Comparison of ENCODE assay signal across 8 cellular contexts in genomic region chr16:4957420-4957719, GRCh38. TPM values are rescaled to one million over a fixed set of nuclear protein-coding genes. Genes with fewer than 3 reads are reported as not detected.
DNase-seq lines count a peak whose midpoint lies in the region; ATAC-seq, FAIRE-seq and TF ChIP-seq lines count a peak whose summit lies in the region.

No MANE protein-coding gene starts in this region.

- DNase-seq in right atrium auricular region (ENCODE audit: low spot score) (no peak), left ventricle myocardium superior (no peak), cardiac fibroblast (ENCODE audit: low read depth in 2 of 2) (no peak), mesothelial cell of epicardium (ENCODE audit: low spot score in 2 of 2, unreplicated experiment in 2 of 2) (no peak), vagina (ENCODE audit: extremely low spot score in 2 of 2) (no peak), HuH-7.5 (ENCODE audit: low spot score) (no peak), H54 (ENCODE audit: insufficient read length, low spot score) (no peak), NK-92 (lab: John Stamatoyannopoulos, UW; ENCODE audit: unreplicated experiment) (no peak)

- TF ChIP-seq POLR2A in vagina (IDR thresholded peaks at IDR 0.05) (no peak), H54 (IDR thresholded peaks at IDR 0.05; ENCODE audit: low read depth, low read length) (no peak)

- peak overlapping the region; percentile 84 for H3K27ac Mint-ChIP-seq in mesothelial cell of epicardium

- no peaks in the 10 kb centered on the region for H3K36me3 ChIP-seq in right atrium auricular region
- no peaks in the 10 kb centered on the region for H3K36me3 ChIP-seq in vagina

- H3K27ac ChIP-seq in right atrium auricular region (peak overlapping the region in 1 of 2 donors; percentile 4), vagina (peak overlapping the region; percentile 73)

- FAIRE-seq in H54 (lab: Jason Lieb, UNC), result no peak

- peak overlapping the region; percentile 71 for H3K4me3 Mint-ChIP-seq in mesothelial cell of epicardium

- no peaks in the 10 kb centered on the region for H3K9me3 Mint-ChIP-seq in mesothelial cell of epicardium

- TF ChIP-seq CTCF in right atrium auricular region (IDR thresholded peaks at IDR 0.05) (no peak), cardiac fibroblast (IDR thresholded peaks at IDR 0.05; ENCODE audit: low read depth, low read length) (no peak), mesothelial cell of epicardium (IDR thresholded peaks at IDR 0.05; ENCODE audit: unreplicated experiment) (no peak), vagina (IDR thresholded peaks at IDR 0.05) (no peak)

- H3K9me3 ChIP-seq in right atrium auricular region (no peaks in the 10 kb centered on the region), vagina (no peaks in the 10 kb centered on the region)

- H3K4me3 ChIP-seq in right atrium auricular region, result peak overlapping the region; percentile 37 to 53
- H3K4me3 ChIP-seq in cardiac fibroblast (replicated peaks in 1 of 2; ENCODE audit: low read depth in 2 of 2, low read length in 2 of 2), result peak overlapping the region; percentile 51 to 57
- peak overlapping the region; percentile 52 to 59 for H3K4me3 ChIP-seq in vagina

- peaks cover 0 to 21% of the 10 kb centered on the region in 2 donors for H3K4me1 ChIP-seq in right atrium auricular region
- peaks cover 8% of the 10 kb centered on the region for H3K4me1 ChIP-seq in vagina

- intact Hi-C loops in left ventricle myocardium superior (cut with micrococcal nuclease), result no loop called here
- intact Hi-C loops in vagina (cut with DNase I), result loop anchor here (2.0 kb wide), 1 partner anchor 111 kb away; the partner anchor contains the start of genes GLYR1 and UBN1

- H3K27me3 Mint-ChIP-seq in mesothelial cell of epicardium (ENCODE audit: low read depth), result peaks cover 35% of the 10 kb centered on the region

- no peaks in the 10 kb centered on the region for H3K36me3 Mint-ChIP-seq in mesothelial cell of epicardium

- no peak for ATAC-seq in left ventricle myocardium superior

- H3K27me3 ChIP-seq in right atrium auricular region, result no peaks in the 10 kb centered on the region
- H3K27me3 ChIP-seq in vagina, result no peaks in the 10 kb centered on the region

- peaks cover 15% of the 10 kb centered on the region for H3K4me1 Mint-ChIP-seq in mesothelial cell of epicardium

RNA-seq across cellular contexts. Expression of gene SEC14L5, which starts 0.8 kb away (rescaled TPM):
- 1 to 10 TPM in 1 of 2 donors, under 1 TPM in 1; 0.28 to 2.0 TPM for total RNA-seq in right atrium auricular region
- 31.4 TPM for total RNA-seq in left ventricle myocardium superior
- 0.09 to 0.13 TPM in 2 of 3 replicates, not detected in the other for total RNA-seq in mesothelial cell of epicardium
- 0.49 TPM for total RNA-seq in vagina

RNA-seq across cellular contexts. Expression of gene PPL, which starts 20.4 kb away (rescaled TPM):
- total RNA-seq in right atrium auricular region, result 10 to 100 TPM in 1 of 2 donors, 1 to 10 TPM in 1; 7.5 to 17.1 TPM
- total RNA-seq in left ventricle myocardium superior, result 18.4 TPM
- 36.0 to 37.1 TPM (median 36.8 TPM) in 3 replicates for total RNA-seq in mesothelial cell of epicardium
- total RNA-seq in vagina, result 391 TPM

Comparison
In these comparisons a context has a peak if more than half of its experiments do, and no peak if none do; other contexts are left out.
1. RNA of gene SEC14L5, which starts 0.8 kb away (total RNA-seq): 31.4 TPM in left ventricle myocardium superior (single experiment); 0.28 to 2.0 TPM in right atrium auricular region, 0.49 TPM in vagina (single experiment) and 0.09 to 0.13 TPM in mesothelial cell of epicardium; every median in the first group is over 10 times any median in the second.
2. RNA of gene PPL, which starts 20.4 kb away (total RNA-seq): 391 TPM in vagina (single experiment); 36.0 to 37.1 TPM in mesothelial cell of epicardium, 18.4 TPM in left ventricle myocardium superior (single experiment) and 7.5 to 17.1 TPM in right atrium auricular region; every median in the first group is over 10 times any median in the second.
3. Peak in every context shown above with its lines, with median percentiles within 50 percentile points of each other: H3K4me3 ChIP-seq.